Comparison of ENCODE assay signal across 25 cellular contexts in the genomic region with DNA sequence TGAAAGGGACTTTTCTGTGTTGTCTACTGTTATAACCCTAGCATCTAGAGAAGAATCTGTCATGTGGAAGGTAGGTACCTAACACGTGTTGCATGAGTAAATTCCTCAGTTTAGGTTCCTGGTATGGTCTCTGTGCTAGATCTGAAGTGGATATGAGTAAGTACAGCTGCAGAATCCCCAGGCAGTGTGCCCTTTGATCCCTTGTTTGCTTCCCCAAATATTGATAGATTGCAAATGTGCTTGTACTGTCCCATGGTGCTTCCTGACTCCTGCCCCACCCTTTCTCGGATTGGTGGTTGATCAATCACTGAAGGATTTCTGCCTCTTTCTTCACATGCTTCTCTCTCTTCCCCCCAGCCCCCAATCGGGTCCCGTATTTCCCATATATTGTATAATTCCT.
DNase-seq lines count a peak whose midpoint lies in the region; ATAC-seq, FAIRE-seq and TF ChIP-seq lines count a peak whose summit lies in the region.
"Had no signal": no experiment of that assay in that cellular context is flagged by ENCODE, and none has a peak within 500 bp of the region (broad histone marks: within the 10 kb centered on the region; RNA-seq: fewer than 3 reads in every experiment).

No MANE protein-coding gene starts in this region.

- TF ChIP-seq CTCF in HepG2 (CRISPR knock-in tag; IDR thresholded peaks at IDR 0.05) (no peak), heart right ventricle (IDR thresholded peaks at IDR 0.05) (no peak), PC-9 (conservative IDR thresholded peaks at IDR 0.05) (no peak)

- CTCF ChIA-PET in HepG2 (lab: Yijun Ruan, JAX; ENCODE audit: low intra/inter-chr PET ratio, low total read pairs) (no interaction called here), PC-9 (lab: Charles Lee) (no interaction called here)

- TF ChIP-seq RAD21 in HepG2 (CRISPR knock-in tag; IDR thresholded peaks at IDR 0.05), result no peak

- no peak for TF ChIP-seq POLR2A in HepG2 (IDR thresholded peaks at IDR 0.05; ENCODE audit: insufficient read depth in 1 of 2, low read depth in 2 of 2, low read length in 2 of 2)

- H3K9ac ChIP-seq in HepG2 (ENCODE audit: insufficient read depth, low read depth, low read length), result no peak overlapping the region
- H3K9ac ChIP-seq: BLaER1 had no signal

- no peak for FAIRE-seq in HepG2 (lab: Jason Lieb, UNC)
- FAIRE-seq: A549, GM12878, GM12892, GM18507 had no signal

- POLR2A ChIA-PET in HepG2 (lab: Yijun Ruan, JAX) (no interaction called here), PC-9 (lab: Charles Lee; ENCODE audit: unreplicated experiment) (no interaction called here)

- intact Hi-C loops in HepG2 (cut with micrococcal nuclease; ENCODE audit: unreplicated experiment), result no loop called here
- intact Hi-C loops in heart right ventricle (cut with DNase I), result no loop called here
- intact Hi-C loops in PC-9 (cut with micrococcal nuclease; ENCODE audit: unreplicated experiment), result no loop called here

- DNase-seq in DMS53 (lab: John Stamatoyannopoulos, UW) (peak; percentile 45), HuH-7 (ENCODE audit: low spot score) (peak; percentile 11), HepG2 (ENCODE audit: low spot score) (peak; percentile 6), heart right ventricle (no peak), PC-9 (no peak), Ammon's horn (ENCODE audit: low spot score) (no peak)
- DNase-seq: AML-193; BE2C; C1 segment of cervical spinal cord; CD4-positive, alpha-beta memory T cell; CD4-positive, CD25-positive, alpha-beta regulatory T cell; CD8-positive, alpha-beta memory T cell; COR-L47; DMS 273 treated with DMSO at 0.1 percent for 48 hours; DMS153; DMS79; DND-41; EL; GDM1 had no signal

- H3K36me3 ChIP-seq in HepG2 (replicated peaks in 1 of 2; ENCODE audit: control insufficient read depth in 1 of 2, insufficient read depth in 2 of 2, low read length in 2 of 2), result no peaks in the 10 kb centered on the region
- no peaks in the 10 kb centered on the region for H3K36me3 ChIP-seq in heart right ventricle
- no peaks in the 10 kb centered on the region for H3K36me3 ChIP-seq in PC-9 (ENCODE audit: low read depth)
- H3K36me3 ChIP-seq: BE2C, BLaER1 had no signal

- H2AFZ ChIP-seq in HepG2 (ENCODE audit: low read length), result no peak overlapping the region
- H2AFZ ChIP-seq in PC-9, result no peak overlapping the region

- H3K9me2 ChIP-seq in PC-9 (ENCODE audit: insufficient read depth), result no peaks in the 10 kb centered on the region

- BruUV-seq in HepG2 (replicated peaks; lab: Mats Ljungman, UMichigan) (no TSS peak), PC-9 (replicated peaks; lab: Mats Ljungman, UMichigan) (no TSS peak)

- H3K9me3 ChIP-seq in HepG2 (ENCODE audit: low read length) (peaks cover 8% of the 10 kb centered on the region), heart right ventricle (peaks cover 0 to 21% (median 0%) of the 10 kb centered on the region in 11 donors), PC-9 (ENCODE audit: insufficient read depth, low read depth) (no peaks in the 10 kb centered on the region)
- H3K9me3 ChIP-seq: A549, BE2C, BLaER1 had no signal

- H3F3A ChIP-seq in PC-9 (ENCODE audit: insufficient read depth, low read depth), result no peaks in the 10 kb centered on the region

- H3K27me3 ChIP-seq in HepG2 (ENCODE audit: control insufficient read depth in 1 of 2, insufficient read depth in 2 of 2, low read length in 2 of 2) (no peaks in the 10 kb centered on the region), heart right ventricle (no peaks in the 10 kb centered on the region), PC-9 (ENCODE audit: insufficient read depth, low read depth) (no peaks in the 10 kb centered on the region)
- H3K27me3 ChIP-seq: BE2C, BLaER1 had no signal

- H4K20me1 ChIP-seq in HepG2 (ENCODE audit: insufficient read depth, low read length), result no peaks in the 10 kb centered on the region
- no peaks in the 10 kb centered on the region for H4K20me1 ChIP-seq in PC-9 (ENCODE audit: insufficient read depth)
- H4K20me1 ChIP-seq: BLaER1 had no signal

- ATAC-seq in HepG2 (peak; percentile 78), heart right ventricle (no peak)
- ATAC-seq: A549, GM12878 had no signal

- H3K79me2 ChIP-seq in HepG2 (ENCODE audit: insufficient read depth, low read length) (no peaks in the 10 kb centered on the region), PC-9 (ENCODE audit: low read depth) (no peaks in the 10 kb centered on the region)

- H3K4me3 ChIP-seq in HepG2 (replicated peaks in 1 of 3; ENCODE audit: insufficient read depth in 1 of 3, low read depth in 2 of 3, low read length in 3 of 3), result no peak overlapping the region
- no peak overlapping the region for H3K4me3 ChIP-seq in heart right ventricle
- H3K4me3 ChIP-seq in PC-9, result no peak overlapping the region
- H3K4me3 ChIP-seq: A549, BLaER1, GM12878 had no signal

- WGBS in HepG2 (ENCODE audit: low lambda C conversion rate), result 0% methylated on average over 4 of the region's 4 CpGs
- WGBS in heart right ventricle, 2 donors, result 77 to 80% methylated on average over 4 of the region's 4 CpGs

- H3K27ac ChIP-seq in HepG2 (ENCODE audit: extremely low read length, insufficient read depth, low read length) (no peak overlapping the region), heart right ventricle (no peak overlapping the region), PC-9 (no peak overlapping the region)
- H3K27ac ChIP-seq: 22Rv1, A549, BLaER1 had no signal

- H3K4me1 ChIP-seq in HepG2 (ENCODE audit: insufficient read depth, low read length) (0 out of 2 replicates have a peak, but pooled peaks cover 6% of the 10 kb centered on the region), heart right ventricle (no peaks in the 10 kb centered on the region), PC-9 (replicated peaks; ENCODE audit: insufficient read depth) (no peaks in the 10 kb centered on the region)
- H3K4me1 ChIP-seq: A549, BE2C, BLaER1 had no signal

- H3K4me2 ChIP-seq in HepG2 (ENCODE audit: low read depth, low read length) (no peak overlapping the region), PC-9 (no peak overlapping the region)
- H3K4me2 ChIP-seq: A549, BLaER1 had no signal

- no peak for TF ChIP-seq EP300 in HepG2 (IDR thresholded peaks at IDR 0.05; ENCODE audit: low read depth in 2 of 2, low read length in 2 of 2)
- no peak for TF ChIP-seq EP300 in HepG2 (CRISPR knock-in tag; IDR thresholded peaks at IDR 0.05; ENCODE audit: borderline replicate concordance)

- in situ Hi-C loops in HepG2 (cut with HindIII; ENCODE audit: extremely low pct_ligation_motif_present, low pct_unique_long_range_greater_than_20kb), result no loop called here

TF ChIP-seq in HepG2, 621 proteins besides CTCF, POLR2A, EP300 and RAD21 (continues in another document):
- TF ChIP-seq ZSCAN9 (CRISPR knock-in tag; IDR thresholded peaks at IDR 0.05; ENCODE audit: borderline replicate concordance), result no peak
- 0 out of 2 replicates have a peak, but pooled peaks have one; percentile 21 for TF ChIP-seq HNF4A (CRISPR knock-in tag; IDR thresholded peaks at IDR 0.05)
- TF ChIP-seq ZNF629 (CRISPR knock-in tag; conservative IDR thresholded peaks at IDR 0.05), result no peak
- TF ChIP-seq, protein P1, sequence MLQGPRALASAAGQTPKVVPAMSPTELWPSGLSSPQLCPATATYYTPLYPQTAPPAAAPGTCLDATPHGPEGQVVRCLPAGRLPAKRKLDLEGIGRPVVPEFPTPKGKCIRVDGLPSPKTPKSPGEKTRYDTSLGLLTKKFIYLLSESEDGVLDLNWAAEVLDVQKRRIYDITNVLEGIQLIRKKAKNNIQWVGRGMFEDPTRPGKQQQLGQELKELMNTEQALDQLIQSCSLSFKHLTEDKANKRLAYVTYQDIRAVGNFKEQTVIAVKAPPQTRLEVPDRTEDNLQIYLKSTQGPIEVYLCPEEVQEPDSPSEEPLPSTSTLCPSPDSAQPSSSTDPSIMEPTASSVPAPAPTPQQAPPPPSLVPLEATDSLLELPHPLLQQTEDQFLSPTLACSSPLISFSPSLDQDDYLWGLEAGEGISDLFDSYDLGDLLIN (CRISPR knock-in tag; IDR thresholded peaks at IDR 0.05; ENCODE audit: borderline replicate concordance), result no peak
- TF ChIP-seq ZNF557 (CRISPR knock-in tag; IDR thresholded peaks at IDR 0.05), result 0 out of 2 replicates have a peak, but pooled peaks have one; percentile 61
- no peak for TF ChIP-seq ETV6 (CRISPR knock-in tag; conservative IDR thresholded peaks at IDR 0.05)
- TF ChIP-seq, protein P2, sequence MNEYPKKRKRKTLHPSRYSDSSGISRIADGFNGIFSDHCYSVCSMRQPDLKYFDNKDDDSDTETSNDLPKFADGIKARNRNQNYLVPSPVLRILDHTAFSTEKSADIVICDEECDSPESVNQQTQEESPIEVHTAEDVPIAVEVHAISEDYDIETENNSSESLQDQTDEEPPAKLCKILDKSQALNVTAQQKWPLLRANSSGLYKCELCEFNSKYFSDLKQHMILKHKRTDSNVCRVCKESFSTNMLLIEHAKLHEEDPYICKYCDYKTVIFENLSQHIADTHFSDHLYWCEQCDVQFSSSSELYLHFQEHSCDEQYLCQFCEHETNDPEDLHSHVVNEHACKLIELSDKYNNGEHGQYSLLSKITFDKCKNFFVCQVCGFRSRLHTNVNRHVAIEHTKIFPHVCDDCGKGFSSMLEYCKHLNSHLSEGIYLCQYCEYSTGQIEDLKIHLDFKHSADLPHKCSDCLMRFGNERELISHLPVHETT (CRISPR knock-in tag; conservative IDR thresholded peaks at IDR 0.05), result no peak
- TF ChIP-seq, protein P3, sequence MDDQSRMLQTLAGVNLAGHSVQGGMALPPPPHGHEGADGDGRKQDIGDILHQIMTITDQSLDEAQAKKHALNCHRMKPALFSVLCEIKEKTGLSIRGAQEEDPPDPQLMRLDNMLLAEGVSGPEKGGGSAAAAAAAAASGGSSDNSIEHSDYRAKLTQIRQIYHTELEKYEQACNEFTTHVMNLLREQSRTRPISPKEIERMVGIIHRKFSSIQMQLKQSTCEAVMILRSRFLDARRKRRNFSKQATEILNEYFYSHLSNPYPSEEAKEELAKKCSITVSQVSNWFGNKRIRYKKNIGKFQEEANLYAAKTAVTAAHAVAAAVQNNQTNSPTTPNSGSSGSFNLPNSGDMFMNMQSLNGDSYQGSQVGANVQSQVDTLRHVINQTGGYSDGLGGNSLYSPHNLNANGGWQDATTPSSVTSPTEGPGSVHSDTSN (CRISPR knock-in tag; IDR thresholded peaks at IDR 0.05; ENCODE audit: borderline replicate concordance), result no peak
- TF ChIP-seq ZNF496 (CRISPR knock-in tag; IDR thresholded peaks at IDR 0.05; ENCODE audit: insufficient replicate concordance), result no peak
- TF ChIP-seq KLF16 (CRISPR knock-in tag; IDR thresholded peaks at IDR 0.05), result no peak
- TF ChIP-seq ZFX (CRISPR knock-in tag; IDR thresholded peaks at IDR 0.05; ENCODE audit: low read depth), result no peak
- TF ChIP-seq ONECUT2 (CRISPR knock-in tag; IDR thresholded peaks at IDR 0.05), result no peak
- no peak for TF ChIP-seq PHF21A (CRISPR knock-in tag; IDR thresholded peaks at IDR 0.05)

Comparison
In these comparisons a context has a peak if more than half of its experiments do, and no peak if none do; other contexts are left out.
1. DNase-seq: peak in DMS53 (single experiment), HuH-7 (single experiment) and HepG2 (single experiment); none in heart right ventricle (0 of 2), PC-9 (0 of 2) and Ammon's horn (single experiment).